In the genomic region with DNA sequence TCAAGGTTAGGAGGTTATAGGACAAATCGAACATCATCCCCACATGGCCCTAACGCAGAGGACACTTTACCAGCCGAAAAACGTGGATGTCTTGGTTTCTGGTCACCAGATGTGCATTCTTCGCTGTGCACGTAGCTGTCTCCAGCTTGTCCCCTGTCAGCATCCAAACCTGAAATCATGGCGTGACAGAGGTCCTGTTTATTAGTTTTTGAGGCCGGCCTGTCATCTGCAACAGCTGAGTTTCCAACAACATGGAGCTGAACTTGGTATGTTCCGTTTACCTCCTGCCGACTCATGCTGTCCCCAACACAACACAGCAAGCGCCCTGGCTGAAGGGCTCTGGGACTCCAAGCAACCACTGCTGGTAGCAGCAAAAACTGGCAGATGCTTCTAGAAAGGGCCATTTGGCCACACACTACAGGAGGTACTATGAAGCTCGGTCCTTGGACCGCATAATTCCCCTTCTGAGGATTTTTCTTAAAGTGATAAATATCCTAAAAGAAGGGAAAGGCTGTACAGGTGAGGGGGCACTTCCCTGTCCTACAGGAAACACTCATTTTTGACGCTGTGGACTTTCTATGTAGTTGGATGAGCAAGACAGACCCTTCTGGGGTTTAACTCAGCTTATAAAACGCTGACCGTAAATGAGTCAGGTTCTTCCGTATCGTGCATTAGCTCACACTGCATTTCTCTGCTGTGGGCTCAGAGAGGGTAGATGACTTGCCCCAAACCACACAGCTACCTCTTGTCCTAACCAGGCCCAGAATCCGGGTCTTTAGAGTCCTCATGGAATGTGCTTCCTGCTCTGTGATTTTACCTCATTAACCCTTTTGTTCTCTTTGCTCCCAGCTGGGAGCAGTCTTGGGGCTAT, we compare ENCODE assay signal across 1 cellular context.
TF ChIP-seq lines count a peak whose summit lies in the region.

No MANE protein-coding gene starts in this region.

TF ChIP-seq in K562, 482 proteins besides CTCF, POLR2A, EP300 and RAD21 (continued from another document):
- TF ChIP-seq, protein P1, sequence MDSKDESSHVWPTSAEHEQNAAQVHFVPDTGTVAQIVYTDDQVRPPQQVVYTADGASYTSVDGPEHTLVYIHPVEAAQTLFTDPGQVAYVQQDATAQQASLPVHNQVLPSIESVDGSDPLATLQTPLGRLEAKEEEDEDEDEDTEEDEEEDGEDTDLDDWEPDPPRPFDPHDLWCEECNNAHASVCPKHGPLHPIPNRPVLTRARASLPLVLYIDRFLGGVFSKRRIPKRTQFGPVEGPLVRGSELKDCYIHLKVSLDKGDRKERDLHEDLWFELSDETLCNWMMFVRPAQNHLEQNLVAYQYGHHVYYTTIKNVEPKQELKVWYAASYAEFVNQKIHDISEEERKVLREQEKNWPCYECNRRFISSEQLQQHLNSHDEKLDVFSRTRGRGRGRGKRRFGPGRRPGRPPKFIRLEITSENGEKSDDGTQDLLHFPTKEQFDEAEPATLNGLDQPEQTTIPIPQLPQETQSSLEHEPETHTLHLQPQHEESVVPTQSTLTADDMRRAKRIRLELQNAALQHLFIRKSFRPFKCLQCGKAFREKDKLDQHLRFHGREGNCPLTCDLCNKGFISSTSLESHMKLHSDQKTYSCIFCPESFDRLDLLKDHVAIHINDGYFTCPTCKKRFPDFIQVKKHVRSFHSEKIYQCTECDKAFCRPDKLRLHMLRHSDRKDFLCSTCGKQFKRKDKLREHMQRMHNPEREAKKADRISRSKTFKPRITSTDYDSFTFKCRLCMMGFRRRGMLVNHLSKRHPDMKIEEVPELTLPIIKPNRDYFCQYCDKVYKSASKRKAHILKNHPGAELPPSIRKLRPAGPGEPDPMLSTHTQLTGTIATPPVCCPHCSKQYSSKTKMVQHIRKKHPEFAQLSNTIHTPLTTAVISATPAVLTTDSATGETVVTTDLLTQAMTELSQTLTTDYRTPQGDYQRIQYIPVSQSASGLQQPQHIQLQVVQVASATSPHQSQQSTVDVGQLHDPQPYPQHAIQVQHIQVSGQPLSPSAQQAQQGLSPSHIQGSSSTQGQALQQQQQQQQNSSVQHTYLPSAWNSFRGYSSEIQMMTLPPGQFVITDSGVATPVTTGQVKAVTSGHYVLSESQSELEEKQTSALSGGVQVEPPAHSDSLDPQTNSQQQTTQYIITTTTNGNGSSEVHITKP (IDR thresholded peaks at IDR 0.05; ENCODE audit: partially characterized antibody) = peak; percentile 81
- TF ChIP-seq HMG20A (CRISPR knock-in tag; conservative IDR thresholded peaks at IDR 0.05) (no peak), RBM25 (IDR thresholded peaks at IDR 0.05; ENCODE audit: low read depth, low read length, severe bottlenecking) (peak; percentile 24), NELFE (IDR thresholded peaks at IDR 0.05; ENCODE audit: insufficient read depth, insufficient read length) (no peak), ZNF311 (CRISPR knock-in tag; IDR thresholded peaks at IDR 0.05) (no peak), STAT5A (IDR thresholded peaks at IDR 0.05; ENCODE audit: borderline replicate concordance, low read length) (no peak), HCFC1 (IDR thresholded peaks at IDR 0.05; ENCODE audit: low read depth, low read length) (no peak), CSDE1 (IDR thresholded peaks at IDR 0.05) (no peak), RFX1 (IDR thresholded peaks at IDR 0.05) (no peak), CREB1 (IDR thresholded peaks at IDR 0.05) (no peak), CREB1 (CRISPR knock-in tag; IDR thresholded peaks at IDR 0.05) (no peak), HNRNPLL (IDR thresholded peaks at IDR 0.05; ENCODE audit: low read depth, low read length, poor library complexity, severe bottlenecking) (no peak), HNRNPL (IDR thresholded peaks at IDR 0.05; ENCODE audit: low read depth, low read length) (no peak), ELF1 (tag; IDR thresholded peaks at IDR 0.05) (no peak), ZFP36 (IDR thresholded peaks at IDR 0.05; ENCODE audit: low read depth, low read length, partially characterized antibody) (peak; percentile 54), ZZZ3 (IDR thresholded peaks at IDR 0.05) (no peak), GABPB1 (CRISPR knock-in tag; IDR thresholded peaks at IDR 0.05) (no peak), NFYB (IDR thresholded peaks at IDR 0.05; ENCODE audit: extremely low read depth, insufficient read length) (no peak), TBP (optimal IDR thresholded peaks at IDR 0.05; ENCODE audit: low read depth, low read length) (no peak), LEF1 (IDR thresholded peaks at IDR 0.05) (no peak)
- TF ChIP-seq, protein P2, sequence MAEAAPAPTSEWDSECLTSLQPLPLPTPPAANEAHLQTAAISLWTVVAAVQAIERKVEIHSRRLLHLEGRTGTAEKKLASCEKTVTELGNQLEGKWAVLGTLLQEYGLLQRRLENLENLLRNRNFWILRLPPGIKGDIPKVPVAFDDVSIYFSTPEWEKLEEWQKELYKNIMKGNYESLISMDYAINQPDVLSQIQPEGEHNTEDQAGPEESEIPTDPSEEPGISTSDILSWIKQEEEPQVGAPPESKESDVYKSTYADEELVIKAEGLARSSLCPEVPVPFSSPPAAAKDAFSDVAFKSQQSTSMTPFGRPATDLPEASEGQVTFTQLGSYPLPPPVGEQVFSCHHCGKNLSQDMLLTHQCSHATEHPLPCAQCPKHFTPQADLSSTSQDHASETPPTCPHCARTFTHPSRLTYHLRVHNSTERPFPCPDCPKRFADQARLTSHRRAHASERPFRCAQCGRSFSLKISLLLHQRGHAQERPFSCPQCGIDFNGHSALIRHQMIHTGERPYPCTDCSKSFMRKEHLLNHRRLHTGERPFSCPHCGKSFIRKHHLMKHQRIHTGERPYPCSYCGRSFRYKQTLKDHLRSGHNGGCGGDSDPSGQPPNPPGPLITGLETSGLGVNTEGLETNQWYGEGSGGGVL (CRISPR knock-in tag; IDR thresholded peaks at IDR 0.05) = no peak
- TF ChIP-seq, protein P3, sequence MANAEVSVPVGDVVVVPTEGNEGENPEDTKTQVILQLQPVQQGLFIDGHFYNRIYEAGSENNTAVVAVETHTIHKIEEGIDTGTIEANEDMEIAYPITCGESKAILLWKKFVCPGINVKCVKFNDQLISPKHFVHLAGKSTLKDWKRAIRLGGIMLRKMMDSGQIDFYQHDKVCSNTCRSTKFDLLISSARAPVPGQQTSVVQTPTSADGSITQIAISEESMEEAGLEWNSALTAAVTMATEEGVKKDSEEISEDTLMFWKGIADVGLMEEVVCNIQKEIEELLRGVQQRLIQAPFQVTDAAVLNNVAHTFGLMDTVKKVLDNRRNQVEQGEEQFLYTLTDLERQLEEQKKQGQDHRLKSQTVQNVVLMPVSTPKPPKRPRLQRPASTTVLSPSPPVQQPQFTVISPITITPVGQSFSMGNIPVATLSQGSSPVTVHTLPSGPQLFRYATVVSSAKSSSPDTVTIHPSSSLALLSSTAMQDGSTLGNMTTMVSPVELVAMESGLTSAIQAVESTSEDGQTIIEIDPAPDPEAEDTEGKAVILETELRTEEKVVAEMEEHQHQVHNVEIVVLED (CRISPR knock-in tag; IDR thresholded peaks at IDR 0.05) = no peak
- TF ChIP-seq, protein P4, sequence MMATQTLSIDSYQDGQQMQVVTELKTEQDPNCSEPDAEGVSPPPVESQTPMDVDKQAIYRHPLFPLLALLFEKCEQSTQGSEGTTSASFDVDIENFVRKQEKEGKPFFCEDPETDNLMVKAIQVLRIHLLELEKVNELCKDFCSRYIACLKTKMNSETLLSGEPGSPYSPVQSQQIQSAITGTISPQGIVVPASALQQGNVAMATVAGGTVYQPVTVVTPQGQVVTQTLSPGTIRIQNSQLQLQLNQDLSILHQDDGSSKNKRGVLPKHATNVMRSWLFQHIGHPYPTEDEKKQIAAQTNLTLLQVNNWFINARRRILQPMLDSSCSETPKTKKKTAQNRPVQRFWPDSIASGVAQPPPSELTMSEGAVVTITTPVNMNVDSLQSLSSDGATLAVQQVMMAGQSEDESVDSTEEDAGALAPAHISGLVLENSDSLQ (IDR thresholded peaks at IDR 0.05) = 0 out of 2 replicates have a peak, but pooled peaks have one; percentile 6
- TF ChIP-seq, protein P5, sequence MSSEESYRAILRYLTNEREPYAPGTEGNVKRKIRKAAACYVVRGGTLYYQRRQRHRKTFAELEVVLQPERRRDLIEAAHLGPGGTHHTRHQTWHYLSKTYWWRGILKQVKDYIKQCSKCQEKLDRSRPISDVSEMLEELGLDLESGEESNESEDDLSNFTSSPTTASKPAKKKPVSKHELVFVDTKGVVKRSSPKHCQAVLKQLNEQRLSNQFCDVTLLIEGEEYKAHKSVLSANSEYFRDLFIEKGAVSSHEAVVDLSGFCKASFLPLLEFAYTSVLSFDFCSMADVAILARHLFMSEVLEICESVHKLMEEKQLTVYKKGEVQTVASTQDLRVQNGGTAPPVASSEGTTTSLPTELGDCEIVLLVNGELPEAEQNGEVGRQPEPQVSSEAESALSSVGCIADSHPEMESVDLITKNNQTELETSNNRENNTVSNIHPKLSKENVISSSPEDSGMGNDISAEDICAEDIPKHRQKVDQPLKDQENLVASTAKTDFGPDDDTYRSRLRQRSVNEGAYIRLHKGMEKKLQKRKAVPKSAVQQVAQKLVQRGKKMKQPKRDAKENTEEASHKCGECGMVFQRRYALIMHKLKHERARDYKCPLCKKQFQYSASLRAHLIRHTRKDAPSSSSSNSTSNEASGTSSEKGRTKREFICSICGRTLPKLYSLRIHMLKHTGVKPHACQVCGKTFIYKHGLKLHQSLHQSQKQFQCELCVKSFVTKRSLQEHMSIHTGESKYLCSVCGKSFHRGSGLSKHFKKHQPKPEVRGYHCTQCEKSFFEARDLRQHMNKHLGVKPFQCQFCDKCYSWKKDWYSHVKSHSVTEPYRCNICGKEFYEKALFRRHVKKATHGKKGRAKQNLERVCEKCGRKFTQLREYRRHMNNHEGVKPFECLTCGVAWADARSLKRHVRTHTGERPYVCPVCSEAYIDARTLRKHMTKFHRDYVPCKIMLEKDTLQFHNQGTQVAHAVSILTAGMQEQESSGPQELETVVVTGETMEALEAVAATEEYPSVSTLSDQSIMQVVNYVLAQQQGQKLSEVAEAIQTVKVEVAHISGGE (CRISPR knock-in tag; IDR thresholded peaks at IDR 0.05) = no peak
